In the genomic region with DNA sequence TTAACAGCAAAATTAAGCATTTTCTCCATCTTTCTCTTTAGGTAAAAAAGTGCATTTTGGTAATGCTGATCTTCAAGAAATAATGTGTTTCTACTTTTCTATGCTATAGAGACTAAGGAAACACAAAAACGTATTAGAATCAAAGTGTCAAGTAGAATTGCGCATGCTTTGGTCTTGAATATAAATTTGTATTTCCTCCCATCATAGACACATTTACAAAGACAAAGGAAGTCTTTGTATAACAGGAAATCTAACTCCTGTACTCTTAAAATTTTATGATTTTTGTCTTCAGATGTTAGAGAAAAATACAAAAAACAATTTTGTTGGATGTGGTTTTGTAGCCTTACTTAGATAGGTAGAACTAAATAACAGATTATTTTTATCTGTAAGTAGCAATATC, we compare ENCODE assay signal across 24 cellular contexts.
"Had no signal": no experiment of that assay in that cellular context is flagged by ENCODE, and none has a peak within 500 bp of the region (broad histone marks: within the 10 kb centered on the region; RNA-seq: fewer than 3 reads in every experiment).

No MANE protein-coding gene starts in this region.

- H3K27me3 Mint-ChIP-seq: naive B cell had no signal

- H3K27ac ChIP-seq: coronary artery, dorsolateral prefrontal cortex, epithelial cell of prostate, esophagus squamous epithelium, gastrocnemius medialis, heart right ventricle, left lung, lower lobe of right lung had no signal

- H3K36me3 ChIP-seq: esophagus squamous epithelium, gastrocnemius medialis, heart right ventricle, left lung, lower lobe of right lung had no signal

- H3K4me3 Mint-ChIP-seq: mesothelial cell of epicardium, naive B cell had no signal

- H3K4me3 ChIP-seq: coronary artery, dorsolateral prefrontal cortex, esophagus squamous epithelium, gastrocnemius medialis, heart right ventricle, left lung, lower lobe of right lung, mucosa of descending colon had no signal

- ATAC-seq: esophagus mucosa, gastrocnemius medialis, heart right ventricle, left cardiac atrium, left lung, left ventricle myocardium superior, lower lobe of right lung, mucosa of descending colon had no signal

- H3K27ac Mint-ChIP-seq: mesothelial cell of epicardium, naive B cell had no signal

- H3K27me3 ChIP-seq: dorsolateral prefrontal cortex, esophagus squamous epithelium, gastrocnemius medialis, heart right ventricle, left lung had no signal

- H3K9me3 ChIP-seq: gastrocnemius medialis, lower lobe of right lung, mucosa of descending colon had no signal

- H3K36me3 Mint-ChIP-seq: naive B cell had no signal

- H3K4me1 ChIP-seq: esophagus squamous epithelium, gastrocnemius medialis, heart right ventricle, left lung, lower lobe of right lung had no signal

- DNase-seq: dermis blood vessel endothelial cell; dorsolateral prefrontal cortex; effector CD4-positive, alpha-beta T cell; effector memory CD4-positive, alpha-beta T cell; erythroblast; esophagus squamous epithelium; foreskin fibroblast; foreskin melanocyte; gastrocnemius medialis; glutamatergic neuron; head of caudate nucleus; heart right ventricle; hippocampal formation; left cardiac atrium; left lung; left ventricle myocardium superior; lower lobe of right lung; mesenchymal stem cell; mucosa of descending colon; naive B cell had no signal

- H3K4me1 Mint-ChIP-seq: mesothelial cell of epicardium, naive B cell had no signal
